Comparison of ENCODE assay signal across 21 cellular contexts in the genomic region with DNA sequence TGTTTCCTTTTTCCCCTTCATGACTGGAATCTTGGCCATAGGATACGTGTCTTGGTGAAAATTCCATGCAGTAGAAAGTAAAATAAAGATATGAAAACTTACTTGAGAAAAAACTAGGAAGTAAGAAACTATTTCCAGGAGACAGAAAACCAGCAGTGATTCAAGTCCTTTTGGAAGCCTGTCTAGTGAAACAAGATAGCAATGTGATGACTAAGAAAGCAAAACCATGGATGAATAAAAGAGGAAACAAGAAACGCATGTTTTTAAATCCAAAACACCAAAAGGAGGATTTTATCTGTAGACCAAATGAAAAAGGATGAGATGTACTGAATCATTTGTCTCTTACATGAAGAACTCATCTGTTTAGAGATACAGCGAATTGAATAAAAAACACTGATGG.
"Had no signal": no experiment of that assay in that cellular context is flagged by ENCODE, and none has a peak within 500 bp of the region (broad histone marks: within the 10 kb centered on the region; RNA-seq: fewer than 3 reads in every experiment).

No MANE protein-coding gene starts in this region.

- H3K4me3 Mint-ChIP-seq: activated CD4-positive, alpha-beta memory T cell treated with anti-CD3 and anti-CD28 coated beads, Interleukin-2, amount 10 ng/mL, durations not matched to agents 7 days and 5 days; activated naive CD4-positive, alpha-beta T cell treated with anti-CD3 and anti-CD28 coated beads for 36 hours; activated T-helper 17 cell treated with anti-CD3 and anti-CD28 coated beads, Interleukin-2, amount 50 U/mL, for 72 hours; nephron; stimulated activated memory B cell treated with anti-CD40 and anti-IgM and Interleukin-4, amounts not matched to agents 10 μg/mL and 1 μg/mL and 100 μg/mL, for 72 hours had no signal

- H3K36me3 Mint-ChIP-seq: stimulated activated memory B cell treated with anti-CD40 and anti-IgM and Interleukin-4, amounts not matched to agents 10 μg/mL and 1 μg/mL and 100 μg/mL, for 72 hours had no signal

- H3K4me3 ChIP-seq: breast epithelium, hepatocyte, lung, sigmoid colon, spleen, thoracic aorta, upper lobe of right lung had no signal

- H3K9me3 ChIP-seq: breast epithelium, thoracic aorta, upper lobe of right lung had no signal

- H3K27me3 Mint-ChIP-seq: activated CD4-positive, alpha-beta memory T cell treated with anti-CD3 and anti-CD28 coated beads, Interleukin-2, amount 10 ng/mL, durations not matched to agents 7 days and 5 days; activated T-helper 17 cell treated with anti-CD3 and anti-CD28 coated beads, Interleukin-2, amount 50 U/mL, for 72 hours; stimulated activated memory B cell treated with anti-CD40 and anti-IgM and Interleukin-4, amounts not matched to agents 10 μg/mL and 1 μg/mL and 100 μg/mL, for 72 hours had no signal

- ATAC-seq: activated T-helper 17 cell treated with anti-CD3 and anti-CD28 coated beads, Interleukin-2, amount 50 U/mL, for 72 hours; stimulated activated memory B cell treated with anti-CD40 and anti-IgM and Interleukin-4, amounts not matched to agents 10 μg/mL and 1 μg/mL and 100 μg/mL, for 72 hours; upper lobe of right lung had no signal

- H3K27ac Mint-ChIP-seq: activated CD4-positive, alpha-beta memory T cell treated with anti-CD3 and anti-CD28 coated beads, Interleukin-2, amount 10 ng/mL, durations not matched to agents 7 days and 5 days; activated naive CD4-positive, alpha-beta T cell treated with anti-CD3 and anti-CD28 coated beads for 36 hours; activated T-helper 17 cell treated with anti-CD3 and anti-CD28 coated beads, Interleukin-2, amount 50 U/mL, for 72 hours; nephron; stimulated activated memory B cell treated with anti-CD40 and anti-IgM and Interleukin-4, amounts not matched to agents 10 μg/mL and 1 μg/mL and 100 μg/mL, for 72 hours had no signal

- DNase-seq: activated CD4-positive, alpha-beta memory T cell treated with anti-CD3 and anti-CD28 coated beads, Interleukin-2, amount 10 ng/mL, durations not matched to agents 7 days and 5 days; activated CD4-positive, alpha-beta T cell treated with anti-CD3 and anti-CD28 coated beads for 48 hours; activated CD4-positive, CD25-positive, alpha-beta regulatory T cell; activated naive CD4-positive, alpha-beta T cell treated with anti-CD3 and anti-CD28 coated beads for 36 hours; activated T-cell treated with anti-CD3 and anti-CD28 coated beads, Interleukin-2, amount 50 U/mL, for 1 hour; anterior cingulate cortex; cortex of kidney; islet precursor cell; midbrain; nucleus accumbens; sigmoid colon; spleen; stimulated activated CD4-positive, alpha-beta T cell treated with anti-CD3 and anti-CD28 coated beads, Interleukin-4, amount 100 ng/mL, for 4 hours; upper lobe of right lung had no signal

- H3K4me1 Mint-ChIP-seq: activated CD4-positive, alpha-beta memory T cell treated with anti-CD3 and anti-CD28 coated beads, Interleukin-2, amount 10 ng/mL, durations not matched to agents 7 days and 5 days; activated T-helper 17 cell treated with anti-CD3 and anti-CD28 coated beads, Interleukin-2, amount 50 U/mL, for 72 hours; nephron; stimulated activated memory B cell treated with anti-CD40 and anti-IgM and Interleukin-4, amounts not matched to agents 10 μg/mL and 1 μg/mL and 100 μg/mL, for 72 hours had no signal
